In genomic region chr10:29392376-29393021, GRCh38 we compare ENCODE assay signal across 8 cellular contexts.
DNase-seq lines count a peak whose midpoint lies in the region; ATAC-seq and TF ChIP-seq lines count a peak whose summit lies in the region.

No MANE protein-coding gene starts in this region.

- no peak overlapping the region for H2BK5ac ChIP-seq in mesendoderm (ENCODE audit: low read length)

- no peak for DNase-seq in AG09319 (ENCODE audit: extremely low read depth, low read depth)
- peak; percentile 37 for DNase-seq in GM12865 (ENCODE audit: low read depth)
- no peak for DNase-seq in RWPE2 (ENCODE audit: low spot score)
- peak in 2 of 3 experiments; percentile 20 for DNase-seq in effector memory CD8-positive, alpha-beta T cell
- peak; percentile 75 for DNase-seq in mesendoderm
- no peak for DNase-seq in HPDE6-E6E7 (ENCODE audit: extremely low spot score)
- DNase-seq in effector memory CD4-positive, alpha-beta T cell = no peak

- H3K36me3 ChIP-seq in RWPE2 (ENCODE audit: low read depth) (no peaks in the 10 kb centered on the region), mesendoderm (ENCODE audit: control insufficient read depth, insufficient read depth, low read length) (no peaks in the 10 kb centered on the region)
- H3K36me3 ChIP-seq in effector memory CD4-positive, alpha-beta T cell (ENCODE audit: control insufficient read depth, insufficient read depth, low read length) = no peaks in the 10 kb centered on the region

- no peak overlapping the region for H2BK120ac ChIP-seq in mesendoderm (ENCODE audit: low read depth, low read length)

- peaks cover 0 to 4% of the 10 kb centered on the region in 2 donors for H3K4me1 Mint-ChIP-seq in effector memory CD8-positive, alpha-beta T cell (ENCODE audit: low read depth in 2 of 2)

- no CpG with 5 or more reads among the region's 4 CpGs for WGBS in mesendoderm (ENCODE audit: extremely low coverage, insufficient coverage, low lambda C conversion rate)

- H4K5ac ChIP-seq in mesendoderm (ENCODE audit: low read length) = no peak overlapping the region

- no peaks in the 10 kb centered on the region for H3K4me1 ChIP-seq in RWPE2 (ENCODE audit: insufficient read depth, poor library complexity, severe bottlenecking)
- H3K4me1 ChIP-seq in mesendoderm (ENCODE audit: control insufficient read depth, low read depth, low read length) = no peaks in the 10 kb centered on the region
- no peaks in the 10 kb centered on the region for H3K4me1 ChIP-seq in effector memory CD4-positive, alpha-beta T cell (ENCODE audit: control insufficient read depth, insufficient read depth, low read length, poor library complexity, severe bottlenecking)

- H3K79me2 ChIP-seq in mesendoderm (ENCODE audit: control insufficient read depth, insufficient read depth, low read length) = no peaks in the 10 kb centered on the region

- H3K36me3 Mint-ChIP-seq in effector memory CD8-positive, alpha-beta T cell (ENCODE audit: insufficient read depth) = no peaks in the 10 kb centered on the region

- H3K9me3 Mint-ChIP-seq in effector memory CD8-positive, alpha-beta T cell = no peaks in the 10 kb centered on the region

- no peak overlapping the region for H3K4me3 Mint-ChIP-seq in effector memory CD8-positive, alpha-beta T cell

- TF ChIP-seq CTCF in AG09319 (IDR thresholded peaks at IDR 0.05; ENCODE audit: low read depth, low read length) (peak; percentile 80), GM12865 (IDR thresholded peaks at IDR 0.05; ENCODE audit: insufficient read depth, low read depth, low read length, missing control alignments) (peak; percentile 81), RWPE2 (IDR thresholded peaks at IDR 0.05; ENCODE audit: poor library complexity, severe bottlenecking) (peak; percentile 65)

- H3K23ac ChIP-seq in mesendoderm (ENCODE audit: low read length) = no peak overlapping the region

- no peak overlapping the region for H3K9ac ChIP-seq in mesendoderm (ENCODE audit: low read length)

- H3K4me3 ChIP-seq in GM12865 (ENCODE audit: low read depth, low read length) (no peak overlapping the region), RWPE2 (ENCODE audit: severe bottlenecking) (no peak overlapping the region), mesendoderm (ENCODE audit: low read length) (no peak overlapping the region)
- H3K4me3 ChIP-seq in effector memory CD4-positive, alpha-beta T cell (ENCODE audit: insufficient read depth, low read depth, low read length, poor library complexity, severe bottlenecking) = no peak overlapping the region

- no peak overlapping the region for H3K27ac Mint-ChIP-seq in effector memory CD8-positive, alpha-beta T cell

- H3K27me3 Mint-ChIP-seq in effector memory CD8-positive, alpha-beta T cell = peaks cover 32 to 48% of the 10 kb centered on the region in 2 donors

- H3K27ac ChIP-seq in RWPE2 (ENCODE audit: poor library complexity, severe bottlenecking) = no peak overlapping the region
- no peak overlapping the region for H3K27ac ChIP-seq in mesendoderm (ENCODE audit: low read depth, low read length)
- no peak overlapping the region for H3K27ac ChIP-seq in effector memory CD4-positive, alpha-beta T cell (ENCODE audit: insufficient read depth, low read length, poor library complexity, severe bottlenecking)

- H2BK15ac ChIP-seq in mesendoderm (replicated peaks; ENCODE audit: low read depth) = no peak overlapping the region

- no peak overlapping the region for H4K8ac ChIP-seq in mesendoderm (ENCODE audit: low read depth, low read length)

- H3K18ac ChIP-seq in mesendoderm (ENCODE audit: low read length) = no peak overlapping the region

- no peak overlapping the region for H3K56ac ChIP-seq in mesendoderm (ENCODE audit: low read length)

- ATAC-seq in HG03565 (IDR thresholded peaks at IDR 0.05; ENCODE audit: unreplicated experiment) = peak; percentile 53
- ATAC-seq in RWPE2 (ENCODE audit: low read depth) = no peak
- no peak for ATAC-seq in effector memory CD8-positive, alpha-beta T cell (replicated peaks)

- H3K27me3 ChIP-seq in RWPE2 (ENCODE audit: insufficient read depth, poor library complexity, severe bottlenecking) = no peaks in the 10 kb centered on the region
- no peaks in the 10 kb centered on the region for H3K27me3 ChIP-seq in mesendoderm (ENCODE audit: insufficient read depth, low read length, poor library complexity)
- peaks cover 6% of the 10 kb centered on the region for H3K27me3 ChIP-seq in effector memory CD4-positive, alpha-beta T cell (replicated peaks; ENCODE audit: control insufficient read depth, insufficient read depth, low read length, poor library complexity, severe bottlenecking)

- H3K4ac ChIP-seq in mesendoderm (ENCODE audit: low read depth, low read length) = no peak overlapping the region

- H3K9me3 ChIP-seq in RWPE2 (ENCODE audit: severe bottlenecking) = no peaks in the 10 kb centered on the region
- no peaks in the 10 kb centered on the region for H3K9me3 ChIP-seq in effector memory CD4-positive, alpha-beta T cell (ENCODE audit: control insufficient read depth, low read length)

- no peak overlapping the region for H2AK5ac ChIP-seq in mesendoderm (ENCODE audit: low read length)

- no peak overlapping the region for H3K4me2 ChIP-seq in mesendoderm (ENCODE audit: low read length)

- H3K79me1 ChIP-seq in mesendoderm (ENCODE audit: low read length) = no peaks in the 10 kb centered on the region

Comparison
In these comparisons a context has a peak if more than half of its experiments do, and no peak if none do; other contexts are left out.
1. DNase-seq: peak in GM12865 (single experiment), effector memory CD8-positive, alpha-beta T cell (2 of 3) and mesendoderm (single experiment); none in AG09319 (single experiment), RWPE2 (single experiment), HPDE6-E6E7 (single experiment) and effector memory CD4-positive, alpha-beta T cell (0 of 3).
2. Peak in every context shown above with its lines, with median percentiles within 50 percentile points of each other: CTCF ChIP-seq.